Comparison of ENCODE assay signal across 12 cellular contexts in genomic region chr2:62794791-62795190, GRCh38.
DNase-seq lines count a peak whose midpoint lies in the region; ATAC-seq and TF ChIP-seq lines count a peak whose summit lies in the region.
"Had no signal": no experiment of that assay in that cellular context is flagged by ENCODE, and none has a peak within 500 bp of the region (broad histone marks: within the 10 kb centered on the region; RNA-seq: fewer than 3 reads in every experiment).

No MANE protein-coding gene starts in this region.

- intact Hi-C loops in body of pancreas (cut with DNase I) = no loop called here

- H3K9me3 ChIP-seq in body of pancreas = no peaks in the 10 kb centered on the region
- H3K9me3 ChIP-seq: esophagus muscularis mucosa had no signal

- no peak for TF ChIP-seq POLR2A in body of pancreas (IDR thresholded peaks at IDR 0.05)

- no peak for TF ChIP-seq CTCF in body of pancreas (IDR thresholded peaks at IDR 0.05)

- no peaks in the 10 kb centered on the region for H3K36me3 ChIP-seq in body of pancreas (replicated peaks in 1 of 2; ENCODE audit: insufficient read depth in 1 of 2, low read depth in 2 of 2)
- H3K36me3 ChIP-seq: esophagus muscularis mucosa had no signal

- no peaks in the 10 kb centered on the region for H3K27me3 ChIP-seq in body of pancreas
- H3K27me3 ChIP-seq: esophagus muscularis mucosa had no signal

- H3K4me3 ChIP-seq in body of pancreas = no peak overlapping the region
- H3K4me3 ChIP-seq: esophagus muscularis mucosa had no signal

- DNase-seq in DMS79 treated with DMSO at 0.1 percent for 48 hours (lab: John Stamatoyannopoulos, UW) (peak; percentile 52), NCI-H1694 treated with DMSO at 0.1 percent for 48 hours (lab: John Stamatoyannopoulos, UW) (peak; percentile 57), body of pancreas (no peak), left kidney (ENCODE audit: low read depth, low spot score) (peak; percentile 29), Kasumi-1 (lab: John Stamatoyannopoulos, UW) (no peak)
- DNase-seq in stimulated activated CD4-positive, alpha-beta T cell treated with anti-CD3 and anti-CD28 coated beads, Interleukin-4, amount 100 ng/mL, for 24 hours = no peak
- DNase-seq: anterior cingulate cortex, islet precursor cell had no signal

- H3K27ac ChIP-seq in body of pancreas = peak overlapping the region in 1 of 4 donors; percentile 49

- WGBS in body of pancreas, 2 donors = 5 to 9% methylated on average over 2 of the region's 2 CpGs

- peak; percentile 75 for ATAC-seq in body of pancreas
- no peak for ATAC-seq in GM21360 (IDR thresholded peaks at IDR 0.05; ENCODE audit: unreplicated experiment)
- no peak for ATAC-seq in GM21447 (IDR thresholded peaks at IDR 0.05; ENCODE audit: unreplicated experiment)
- ATAC-seq: stimulated activated effector memory CD8-positive, alpha-beta T cell treated with anti-CD3 and anti-CD28 coated beads, Interleukin-12 subunit alpha, Interleukin-12 subunit beta, amount 100 ng/mL, for 72 hours had no signal

- peaks cover 53% of the 10 kb centered on the region for H3K4me1 ChIP-seq in body of pancreas

Comparison
In these comparisons a context has a peak if more than half of its experiments do, and no peak if none do; other contexts are left out.
1. DNase-seq: peak in DMS79 treated with DMSO at 0.1 percent for 48 hours (single experiment), NCI-H1694 treated with DMSO at 0.1 percent for 48 hours (single experiment) and left kidney (single experiment); none in body of pancreas (0 of 4), Kasumi-1 (0 of 2) and stimulated activated CD4-positive, alpha-beta T cell treated with anti-CD3 and anti-CD28 coated beads, Interleukin-4, amount 100 ng/mL, for 24 hours (single experiment).